Comparison of ENCODE assay signal across 22 cellular contexts in the genomic region with DNA sequence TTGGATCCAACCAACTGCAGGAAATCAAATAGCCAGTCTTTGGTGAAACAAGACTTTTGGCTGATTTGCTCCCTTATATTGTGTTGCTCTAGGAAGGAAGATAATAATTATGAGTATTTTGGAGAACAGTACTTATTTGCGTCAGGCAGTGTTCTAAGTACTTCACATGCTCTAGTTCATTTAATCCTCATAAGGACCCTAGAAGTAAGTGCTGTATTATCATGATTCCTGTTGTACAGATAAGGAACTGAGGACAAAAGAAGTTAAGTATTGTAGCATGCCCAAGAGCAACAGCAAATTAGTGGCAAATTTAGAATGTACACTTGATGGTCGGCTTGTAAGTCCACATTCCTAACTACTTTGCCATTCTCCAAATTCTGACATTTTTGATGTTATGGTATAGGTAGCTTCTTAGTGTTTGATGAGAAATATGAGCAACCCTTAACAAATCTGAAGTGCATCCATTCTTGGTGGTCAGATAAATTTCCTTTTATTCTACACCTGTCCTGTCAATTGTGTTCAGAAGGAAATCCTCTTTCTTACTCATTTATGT.
DNase-seq lines count a peak whose midpoint lies in the region; ATAC-seq, FAIRE-seq and TF ChIP-seq lines count a peak whose summit lies in the region.
"Had no signal": no experiment of that assay in that cellular context is flagged by ENCODE, and none has a peak within 500 bp of the region (broad histone marks: within the 10 kb centered on the region; RNA-seq: fewer than 3 reads in every experiment).

No MANE protein-coding gene starts in this region.

- H3K4me1 ChIP-seq in upper lobe of right lung, result no peaks in the 10 kb centered on the region
- H3K4me1 ChIP-seq in right lobe of liver, result no peaks in the 10 kb centered on the region
- H3K4me1 ChIP-seq: BE2C had no signal

- H3K36me3 ChIP-seq in upper lobe of right lung (no peaks in the 10 kb centered on the region), right lobe of liver (no peaks in the 10 kb centered on the region)
- H3K36me3 ChIP-seq: BE2C had no signal

- ATAC-seq in upper lobe of right lung (peak; percentile 37), right lobe of liver (no peak), GM19023 (IDR thresholded peaks at IDR 0.05; ENCODE audit: unreplicated experiment) (no peak)
- ATAC-seq: GM12878, K562 had no signal

- TF ChIP-seq POLR2A in right lobe of liver (IDR thresholded peaks at IDR 0.05), result no peak

- FAIRE-seq in urothelium cell line (lab: Jason Lieb, UNC), result no peak
- FAIRE-seq: A204.1, GM12878, HTR-8/SVneo, K562 had no signal

- no peak for TF ChIP-seq CTCF in upper lobe of right lung (IDR thresholded peaks at IDR 0.05)
- TF ChIP-seq CTCF in right lobe of liver (IDR thresholded peaks at IDR 0.05), result no peak

- H3K4me3 ChIP-seq in upper lobe of right lung (no peak overlapping the region), right lobe of liver (no peak overlapping the region)
- H3K4me3 ChIP-seq: GM12878, K562 had no signal

- H3K27me3 ChIP-seq in upper lobe of right lung, result no peaks in the 10 kb centered on the region
- no peaks in the 10 kb centered on the region for H3K27me3 ChIP-seq in right lobe of liver

- WGBS in right lobe of liver (ENCODE audit: insufficient coverage, low coverage, low lambda C conversion rate, missing lambda C conversion rate), result 68% methylated on average over 2 of the region's 2 CpGs

- DNase-seq in DMS79 (lab: John Stamatoyannopoulos, UW), result peak; percentile 2
- DNase-seq in NCI-H2029 (lab: John Stamatoyannopoulos, UW), result peak; percentile 34
- peak; percentile 11 for DNase-seq in NCI-H524 treated with DMSO at 0.1 percent for 48 hours (lab: John Stamatoyannopoulos, UW)
- DNase-seq in upper lobe of right lung, result no peak
- no peak for DNase-seq in urothelium cell line (ENCODE audit: low spot score)
- no peak for DNase-seq in right lobe of liver
- DNase-seq: ACHN; BE2C; C1 segment of cervical spinal cord; CD4-positive, CD25-positive, alpha-beta regulatory T cell; CD8-positive, alpha-beta memory T cell; COR-L47; DMS 273 treated with DMSO at 0.1 percent for 48 hours; DND-41; EL; GOT3; H9 had no signal

- intact Hi-C loops in upper lobe of right lung (cut with DNase I) (no loop called here), right lobe of liver (cut with DNase I) (no loop called here)

- H3K27ac ChIP-seq in upper lobe of right lung (no peak overlapping the region), right lobe of liver (no peak overlapping the region)

- no peaks in the 10 kb centered on the region for H3K9me3 ChIP-seq in upper lobe of right lung
- no peaks in the 10 kb centered on the region for H3K9me3 ChIP-seq in right lobe of liver
- H3K9me3 ChIP-seq: BE2C had no signal

Comparison
In these comparisons a context has a peak if more than half of its experiments do, and no peak if none do; other contexts are left out.
1. DNase-seq: peak in DMS79 (single experiment), NCI-H2029 (single experiment) and NCI-H524 treated with DMSO at 0.1 percent for 48 hours (single experiment); none in upper lobe of right lung (single experiment), urothelium cell line (single experiment) and right lobe of liver (0 of 3).